29 cellular contexts compared by ENCODE assay signal in the genomic region with DNA sequence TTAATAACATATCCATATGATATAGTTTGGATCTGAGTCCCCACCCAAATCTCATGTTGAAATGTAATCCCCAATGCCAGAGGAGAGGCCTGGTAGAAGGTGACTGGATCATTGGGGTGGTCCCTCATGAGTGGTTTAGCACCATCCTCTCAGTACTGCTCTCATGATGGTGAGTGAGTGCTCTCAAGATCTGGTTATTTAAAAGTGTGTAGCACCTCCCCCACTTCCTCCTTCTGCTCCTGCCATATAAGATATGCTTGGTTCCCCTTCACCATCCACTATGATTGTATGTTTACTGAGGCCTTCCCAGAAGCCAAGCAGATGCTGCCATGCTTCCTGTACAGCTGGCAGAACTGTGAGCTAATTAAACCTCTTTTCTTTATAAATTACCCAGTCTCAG. TPM values are rescaled to one million over a fixed set of nuclear protein-coding genes. Genes with fewer than 3 reads are reported as not detected.
DNase-seq lines count a peak whose midpoint lies in the region; ATAC-seq and TF ChIP-seq lines count a peak whose summit lies in the region.
"Had no signal": no experiment of that assay in that cellular context is flagged by ENCODE, and none has a peak within 500 bp of the region (broad histone marks: within the 10 kb centered on the region; RNA-seq: fewer than 3 reads in every experiment).

No MANE protein-coding gene starts in this region.

- ATAC-seq in activated naive CD4-positive, alpha-beta T cell treated with anti-CD3 and anti-CD28 coated beads, Interleukin-2, amount 50 U/mL, for 72 hours: peak; percentile 31 to 50
- ATAC-seq in activated T-cell treated with anti-CD3 and anti-CD28 coated beads, Interleukin-2, amount 50 U/mL, for 72 hours (replicated peaks in 1 of 2): peak; percentile 37 to 39
- ATAC-seq in stimulated activated naive CD8-positive, alpha-beta T cell treated with anti-CD3 and anti-CD28 coated beads, Interleukin-15, Interleukin-2, amounts not matched to agents 100 U/mL and 50 U/mL, for 24 hours: peak; percentile 57
- no peak for ATAC-seq in HG02852 (IDR thresholded peaks at IDR 0.05; ENCODE audit: unreplicated experiment)
- ATAC-seq: effector memory CD8-positive, alpha-beta T cell; heart right ventricle; K562; mucosa of descending colon; pancreas; Right ventricle myocardium inferior; SK-N-SH treated with all-trans-retinoic acid at 6 μM for 48 hours had no signal

- peak overlapping the region in 1 of 2 donors; percentile 66 for H3K27ac Mint-ChIP-seq in activated naive CD4-positive, alpha-beta T cell treated with anti-CD3 and anti-CD28 coated beads, Interleukin-2, amount 50 U/mL, for 72 hours
- peak overlapping the region; percentile 70 for H3K27ac Mint-ChIP-seq in activated T-cell treated with anti-CD3 and anti-CD28 coated beads, Interleukin-2, amount 50 U/mL, for 72 hours
- H3K27ac Mint-ChIP-seq in progenitor cell of endocrine pancreas (no peak overlapping the region), endothelial cell (ENCODE audit: unreplicated experiment) (no peak overlapping the region)
- H3K27ac Mint-ChIP-seq: activated naive CD4-positive, alpha-beta T cell treated with anti-CD3 and anti-CD28 coated beads, Interleukin-2, amount 50 U/mL, for 24 hours; effector memory CD8-positive, alpha-beta T cell; nephron; T-helper 2 cell treated with Interferon-gamma antibody and Interleukin-4, amounts not matched to agents 5 μg/mL and 100 μg/mL, for 36 hours had no signal

- peaks cover 0 to 21% of the 10 kb centered on the region in 2 donors for H3K9me3 Mint-ChIP-seq in activated naive CD4-positive, alpha-beta T cell treated with anti-CD3 and anti-CD28 coated beads, Interleukin-2, amount 50 U/mL, for 72 hours
- peaks cover 7 to 10% of the 10 kb centered on the region in 2 donors for H3K9me3 Mint-ChIP-seq in activated T-cell treated with anti-CD3 and anti-CD28 coated beads, Interleukin-2, amount 50 U/mL, for 72 hours
- H3K9me3 Mint-ChIP-seq in progenitor cell of endocrine pancreas (ENCODE audit: low read depth): peaks cover 7% of the 10 kb centered on the region
- no peaks in the 10 kb centered on the region for H3K9me3 Mint-ChIP-seq in endothelial cell (ENCODE audit: unreplicated experiment)

- TF ChIP-seq CTCF in progenitor cell of endocrine pancreas (IDR thresholded peaks at IDR 0.05; ENCODE audit: unreplicated experiment) (no peak), endothelial cell (IDR thresholded peaks at IDR 0.05; ENCODE audit: unreplicated experiment) (no peak)

- DNase-seq in activated naive CD4-positive, alpha-beta T cell treated with anti-CD3 and anti-CD28 coated beads, Interleukin-2, amount 50 U/mL, for 72 hours (ENCODE audit: low spot score in 2 of 2): no peak
- DNase-seq in activated naive CD4-positive, alpha-beta T cell treated with Interleukin-2 at 50 U/mL for 16 hours: no peak
- peak; percentile 27 for DNase-seq in MV-4-11 (lab: John Stamatoyannopoulos, UW)
- no peak for DNase-seq in activated T-cell treated with anti-CD3 and anti-CD28 coated beads, Interleukin-2, amount 50 U/mL, for 72 hours
- no peak for DNase-seq in stimulated activated naive CD8-positive, alpha-beta T cell treated with anti-CD3 and anti-CD28 coated beads, Interleukin-15, Interleukin-2, amounts not matched to agents 100 U/mL and 50 U/mL, for 24 hours
- no peak for DNase-seq in progenitor cell of endocrine pancreas (ENCODE audit: low spot score, unreplicated experiment)
- DNase-seq in endothelial cell (ENCODE audit: low spot score): no peak
- DNase-seq: activated CD8-positive, alpha-beta memory T cell treated with anti-CD3 and anti-CD28 coated beads for 24 hours; aorta; C1 segment of cervical spinal cord; colonic mucosa; DMS79 treated with DMSO at 0.1 percent for 48 hours; effector memory CD8-positive, alpha-beta T cell; GF-D8; heart right ventricle; MM.1S; mucosa of descending colon; pancreas; PC-9; spleen; stimulated activated CD4-positive, alpha-beta T cell treated with anti-CD3 and anti-CD28 coated beads, Interleukin-2, amount 100 ng/mL, for 48 hours; testis had no signal

- no peaks in the 10 kb centered on the region for H3K27me3 Mint-ChIP-seq in activated T-cell treated with anti-CD3 and anti-CD28 coated beads, Interleukin-2, amount 50 U/mL, for 72 hours (ENCODE audit: low read depth)
- peaks cover 34% of the 10 kb centered on the region for H3K27me3 Mint-ChIP-seq in progenitor cell of endocrine pancreas
- H3K27me3 Mint-ChIP-seq in endothelial cell (ENCODE audit: unreplicated experiment): peaks cover 2% of the 10 kb centered on the region
- H3K27me3 Mint-ChIP-seq: activated naive CD4-positive, alpha-beta T cell treated with anti-CD3 and anti-CD28 coated beads, Interleukin-2, amount 50 U/mL, for 24 hours had no signal

- H3K4me1 Mint-ChIP-seq in activated T-cell treated with anti-CD3 and anti-CD28 coated beads, Interleukin-2, amount 50 U/mL, for 72 hours (ENCODE audit: low read depth): peaks cover 48% of the 10 kb centered on the region
- peaks cover 4% of the 10 kb centered on the region for H3K4me1 Mint-ChIP-seq in progenitor cell of endocrine pancreas (ENCODE audit: low read depth)
- peaks cover 6% of the 10 kb centered on the region for H3K4me1 Mint-ChIP-seq in endothelial cell (ENCODE audit: unreplicated experiment)

- peaks cover 18 to 47% of the 10 kb centered on the region in 2 donors for H3K36me3 Mint-ChIP-seq in activated naive CD4-positive, alpha-beta T cell treated with anti-CD3 and anti-CD28 coated beads, Interleukin-2, amount 50 U/mL, for 72 hours
- H3K36me3 Mint-ChIP-seq in activated T-cell treated with anti-CD3 and anti-CD28 coated beads, Interleukin-2, amount 50 U/mL, for 72 hours (ENCODE audit: insufficient read depth in 2 of 2): peaks cover 15 to 37% of the 10 kb centered on the region in 2 donors
- H3K36me3 Mint-ChIP-seq in progenitor cell of endocrine pancreas (ENCODE audit: insufficient read depth) (no peaks in the 10 kb centered on the region), endothelial cell (ENCODE audit: low read depth, unreplicated experiment) (no peaks in the 10 kb centered on the region)

- no peak overlapping the region for H3K4me3 Mint-ChIP-seq in activated T-cell treated with anti-CD3 and anti-CD28 coated beads, Interleukin-2, amount 50 U/mL, for 72 hours
- no peak overlapping the region for H3K4me3 Mint-ChIP-seq in progenitor cell of endocrine pancreas (ENCODE audit: low read depth)
- H3K4me3 Mint-ChIP-seq in endothelial cell (ENCODE audit: unreplicated experiment): no peak overlapping the region
- H3K4me3 Mint-ChIP-seq: activated naive CD4-positive, alpha-beta T cell treated with anti-CD3 and anti-CD28 coated beads, Interleukin-2, amount 50 U/mL, for 24 hours; effector memory CD8-positive, alpha-beta T cell; nephron; T-helper 2 cell treated with Interferon-gamma antibody and Interleukin-4, amounts not matched to agents 5 μg/mL and 100 μg/mL, for 36 hours had no signal

RNA-seq across cellular contexts. Expression of a gene that starts 22.9 kb away (rescaled TPM):
- 100 to 1,000 TPM; 334 to 809 TPM for total RNA-seq in activated naive CD4-positive, alpha-beta T cell treated with anti-CD3 and anti-CD28 coated beads, Interleukin-2, amount 50 U/mL, for 72 hours
- 100 to 1,000 TPM; 554 to 602 TPM for total RNA-seq in activated T-cell treated with anti-CD3 and anti-CD28 coated beads, Interleukin-2, amount 50 U/mL, for 72 hours
- total RNA-seq in progenitor cell of endocrine pancreas (0.04 TPM in 1 of 2 replicates, not detected in the other), endothelial cell (ENCODE audit: unreplicated experiment) (not detected)
- total RNA-seq: PC-9 had no signal

Comparison
In these comparisons a context has a peak if more than half of its experiments do, and no peak if none do; other contexts are left out.
1. RNA of a gene that starts 22.9 kb away (total RNA-seq): 334 to 809 TPM in activated naive CD4-positive, alpha-beta T cell treated with anti-CD3 and anti-CD28 coated beads, Interleukin-2, amount 50 U/mL, for 72 hours and 554 to 602 TPM in activated T-cell treated with anti-CD3 and anti-CD28 coated beads, Interleukin-2, amount 50 U/mL, for 72 hours; not detected in endothelial cell (single experiment) and 0.04 TPM in progenitor cell of endocrine pancreas; every median in the first group is over 100 times any median in the second.